ENCODE assay signal across 11 cellular contexts in the genomic region with DNA sequence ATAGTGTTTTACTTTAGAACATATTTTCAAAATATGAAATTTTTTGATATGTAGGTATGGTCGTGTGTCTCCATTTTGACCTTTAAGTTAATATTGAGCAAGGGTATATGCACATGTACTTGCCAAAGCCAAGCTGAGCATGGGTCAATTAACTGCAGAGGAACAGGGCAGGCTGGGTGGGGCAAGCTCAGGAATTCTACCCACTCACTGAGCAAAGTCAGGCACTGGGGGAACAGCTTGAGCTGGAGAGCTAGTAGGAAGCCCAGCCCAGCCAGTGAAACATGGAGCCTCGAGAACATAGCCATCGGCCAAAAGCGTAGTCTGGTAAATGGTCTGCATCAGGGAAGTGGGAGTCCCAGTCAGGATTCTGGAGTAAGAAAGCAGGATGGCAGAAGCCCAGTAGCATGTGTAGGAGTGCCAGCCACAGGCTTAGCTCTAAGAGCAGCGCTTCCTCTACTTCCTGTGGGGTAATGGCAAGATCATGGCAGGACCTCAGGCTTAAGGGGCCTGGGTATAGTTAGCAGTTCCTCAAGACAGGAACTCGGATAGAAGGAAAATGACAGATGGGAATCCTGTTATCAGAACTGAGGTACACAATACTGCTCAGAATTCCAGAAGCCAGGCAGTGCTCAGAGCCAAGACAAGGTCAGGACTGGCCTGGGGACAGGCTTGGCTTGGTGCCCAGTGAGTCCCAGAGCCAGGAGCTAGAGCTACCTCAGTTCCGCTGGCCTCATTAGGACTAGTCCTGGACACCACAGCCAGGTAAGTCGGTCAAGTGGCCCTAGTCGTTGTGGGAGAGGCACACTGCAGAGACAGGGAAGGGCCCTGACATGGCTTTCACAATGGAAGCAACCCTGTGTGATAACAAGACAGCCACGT.
A peak's percentile ranks its signal among the peaks of the same experiment; 100 is the strongest.
DNase-seq lines count a peak whose midpoint lies in the region; TF ChIP-seq lines count a peak whose summit lies in the region.
"Had no signal": no experiment of that assay in that cellular context is flagged by ENCODE, and none has a peak within 500 bp of the region (broad histone marks: within the 10 kb centered on the region; RNA-seq: fewer than 3 reads in every experiment).

No MANE protein-coding gene starts in this region.

- POLR2A ChIA-PET in RWPE1 (lab: Yijun Ruan, JAX; ENCODE audit: low non-redundant PET), result no interaction called here

- TF ChIP-seq CTCF in RWPE1 (conservative IDR thresholded peaks at IDR 0.05; ENCODE audit: low read depth) (no peak), progenitor cell of endocrine pancreas (IDR thresholded peaks at IDR 0.05; ENCODE audit: unreplicated experiment) (no peak), GM13976 (IDR thresholded peaks at IDR 0.05; ENCODE audit: borderline replicate concordance, control extremely low read depth, extremely low read depth, insufficient read depth, missing control alignments) (no peak)

- no peaks in the 10 kb centered on the region for H3K27me3 Mint-ChIP-seq in progenitor cell of endocrine pancreas

- H3K4me1 Mint-ChIP-seq in progenitor cell of endocrine pancreas (ENCODE audit: low read depth), result peaks cover 11% of the 10 kb centered on the region

- no peak overlapping the region for H3K27ac ChIP-seq in RWPE1

- H3K36me3 Mint-ChIP-seq in progenitor cell of endocrine pancreas (ENCODE audit: insufficient read depth), result no peaks in the 10 kb centered on the region

- no peaks in the 10 kb centered on the region for H3K9me3 Mint-ChIP-seq in progenitor cell of endocrine pancreas (ENCODE audit: low read depth)
- H3K9me3 Mint-ChIP-seq: nephron had no signal

- in situ Hi-C loops in KBM-7 (cut with MboI; ENCODE audit: low pct_unique_long_range_greater_than_20kb, low sequenced_read_pairs), result loop anchor here (25.0 kb wide), 1 partner anchor 145 kb away; no protein-coding TSS in a partner anchor
- in situ Hi-C loops in GM13976 (cut with MboI; ENCODE audit: low sequenced_read_pairs, unreplicated experiment), result no loop called here

- H3K27ac Mint-ChIP-seq in progenitor cell of endocrine pancreas, result peak overlapping the region; percentile 82

- H3K4me3 Mint-ChIP-seq in progenitor cell of endocrine pancreas (ENCODE audit: low read depth), result no peak overlapping the region
- H3K4me3 Mint-ChIP-seq: nephron had no signal

- CTCF ChIA-PET in RWPE1 (lab: Yijun Ruan, JAX), result interaction anchor here (0.5 to 1.9 kb wide), 4 partner anchors 12 to 82 kb away, joined by 3 to 5 read pairs (median 4); no protein-coding TSS in a partner anchor

- DNase-seq in KBM-7 (peak; percentile 87), RWPE1 (ENCODE audit: low spot score) (peak; percentile 30), fibroblast of gingiva (ENCODE audit: low read depth) (peak; percentile 16), progenitor cell of endocrine pancreas (ENCODE audit: low spot score, unreplicated experiment) (no peak), NCI-H1694 (lab: John Stamatoyannopoulos, UW) (no peak), GM13976 (ENCODE audit: low spot score) (no peak)
- no peak for DNase-seq in stimulated activated CD4-positive, alpha-beta T cell treated with anti-CD3 and anti-CD28 coated beads, Interleukin-15, amount 100 ng/mL, for 24 hours
- DNase-seq: DMS153, NCI-H1105, T1000 had no signal

Comparison
In these comparisons a context has a peak if more than half of its experiments do, and no peak if none do; other contexts are left out.
1. DNase-seq: peak in KBM-7 (single experiment), RWPE1 (single experiment) and fibroblast of gingiva (single experiment); none in progenitor cell of endocrine pancreas (single experiment), NCI-H1694 (single experiment), stimulated activated CD4-positive, alpha-beta T cell treated with anti-CD3 and anti-CD28 coated beads, Interleukin-15, amount 100 ng/mL, for 24 hours (single experiment) and GM13976 (single experiment).